18 cellular contexts compared by ENCODE assay signal in genomic region chr14:54909763-54910162, GRCh38.
"Had no signal": no experiment of that assay in that cellular context is flagged by ENCODE, and none has a peak within 500 bp of the region (broad histone marks: within the 10 kb centered on the region; RNA-seq: fewer than 3 reads in every experiment).

No MANE protein-coding gene starts in this region.

- DNase-seq: effector memory CD8-positive, alpha-beta T cell; glutamatergic neuron; islet precursor cell; mammary epithelial cell; naive thymus-derived CD4-positive, alpha-beta T cell; nephron progenitor cell; posterior cingulate gyrus; stimulated activated CD4-positive, alpha-beta T cell treated with anti-CD3 and anti-CD28 coated beads, Interleukin-12 subunit alpha, Interleukin-12 subunit beta, amount 100 ng/mL, for 4 hours; stimulated activated naive CD4-positive, alpha-beta T cell; stomach; substantia nigra; transverse colon had no signal

- H3K27ac ChIP-seq: epithelial cell of prostate, esophagus muscularis mucosa, gastroesophageal sphincter, stomach, thoracic aorta, transverse colon had no signal

- H3K4me1 ChIP-seq: stomach, transverse colon had no signal

- H3K9me3 ChIP-seq: esophagus muscularis mucosa, gastroesophageal sphincter, stomach, thoracic aorta, transverse colon had no signal

- ATAC-seq: effector memory CD8-positive, alpha-beta T cell; gastroesophageal sphincter; left lobe of liver; naive thymus-derived CD4-positive, alpha-beta T cell had no signal

- H3K27me3 ChIP-seq: esophagus muscularis mucosa, gastroesophageal sphincter, stomach, transverse colon had no signal

- FAIRE-seq: small intestine had no signal

- H3K4me3 ChIP-seq: esophagus muscularis mucosa, gastroesophageal sphincter, stomach, thoracic aorta, transverse colon had no signal

- H3K36me3 ChIP-seq: esophagus muscularis mucosa, gastroesophageal sphincter, stomach, thoracic aorta, transverse colon had no signal
